19 cellular contexts compared by ENCODE assay signal in the genomic region with DNA sequence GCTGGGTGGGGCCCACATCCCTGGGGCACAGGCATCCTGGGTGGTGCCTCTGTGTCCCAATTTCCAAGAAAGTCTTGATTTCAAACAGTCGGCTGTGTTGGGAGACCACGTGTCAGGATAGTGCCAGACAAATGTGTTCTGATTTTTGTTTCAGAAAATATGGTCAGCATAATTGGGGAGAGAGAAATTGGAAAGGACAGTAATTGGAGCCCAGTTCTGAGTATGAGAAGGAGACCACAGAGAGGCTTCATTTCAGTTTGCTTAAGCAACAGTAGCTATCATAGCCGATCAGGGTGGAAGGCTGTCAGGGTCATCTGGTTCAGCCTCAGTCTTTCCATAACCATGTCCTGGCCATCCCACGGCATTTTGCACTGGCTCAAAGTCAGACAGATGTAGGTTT.
DNase-seq lines count a peak whose midpoint lies in the region; ATAC-seq and TF ChIP-seq lines count a peak whose summit lies in the region.
"Had no signal": no experiment of that assay in that cellular context is flagged by ENCODE, and none has a peak within 500 bp of the region (broad histone marks: within the 10 kb centered on the region; RNA-seq: fewer than 3 reads in every experiment).

No MANE protein-coding gene starts in this region.

- H3K79me2 ChIP-seq in SK-N-SH (ENCODE audit: insufficient read depth), result no peaks in the 10 kb centered on the region

- CTCF ChIA-PET in SK-N-SH (lab: Yijun Ruan, JAX), result interaction anchor here (1.2 to 1.9 kb wide), 2 partner anchors 15 to 133 kb away, joined by 5 to 8 read pairs; no protein-coding TSS in a partner anchor

- no peak overlapping the region for H2AFZ ChIP-seq in SK-N-SH (ENCODE audit: low read depth)

- no peaks in the 10 kb centered on the region for H4K20me1 ChIP-seq in SK-N-SH (ENCODE audit: insufficient read depth)
- H4K20me1 ChIP-seq: BLaER1 had no signal

- no peak for TF ChIP-seq CTCF in SK-N-SH (IDR thresholded peaks at IDR 0.05)

- H3K9me3 ChIP-seq in SK-N-SH, result no peaks in the 10 kb centered on the region
- no peaks in the 10 kb centered on the region for H3K9me3 ChIP-seq in adipocyte (ENCODE audit: control insufficient read depth, low read length)
- H3K9me3 ChIP-seq: A549, BE2C, BLaER1, Caco-2 had no signal

- DNase-seq in SK-N-SH, result no peak
- DNase-seq in activated effector memory CD4-positive, alpha-beta T cell treated with anti-CD3 and anti-CD28 coated beads, Interleukin-2, amount 50 U/mL, for 16 hours, result peak; percentile 8
- DNase-seq in activated effector memory CD4-positive, alpha-beta T cell treated with Interleukin-2 at 50 U/mL for 16 hours, result no peak
- DNase-seq in adipocyte (ENCODE audit: low read depth), result peak; percentile 36
- DNase-seq in NAMALWA (ENCODE audit: low spot score), result no peak
- DNase-seq: BE2C; C1 segment of cervical spinal cord; Caco-2; Calu3; CD4-positive, alpha-beta memory T cell; CD4-positive, CD25-positive, alpha-beta regulatory T cell; CD8-positive, alpha-beta memory T cell; DMS79 treated with DMSO at 0.1 percent for 48 hours; GF-D8 had no signal

- no peak overlapping the region for H3K4me3 ChIP-seq in SK-N-SH (ENCODE audit: low read depth in 2 of 2, low read length in 1 of 2)
- no peak overlapping the region for H3K4me3 ChIP-seq in adipocyte (ENCODE audit: low read length)
- H3K4me3 ChIP-seq: A549, BLaER1 had no signal

- TF ChIP-seq RAD21 in SK-N-SH (IDR thresholded peaks at IDR 0.05; ENCODE audit: low read length), result no peak

- H3K36me3 ChIP-seq in SK-N-SH (replicated peaks in 1 of 2; ENCODE audit: control insufficient read depth in 1 of 2, insufficient read depth in 2 of 2, low read length in 1 of 2) (no peaks in the 10 kb centered on the region), adipocyte (ENCODE audit: control insufficient read depth, insufficient read depth, low read length, severe bottlenecking) (no peaks in the 10 kb centered on the region)
- H3K36me3 ChIP-seq: BE2C, BLaER1 had no signal

- H3K9ac ChIP-seq in SK-N-SH (no peak overlapping the region), adipocyte (ENCODE audit: low read length) (no peak overlapping the region)
- H3K9ac ChIP-seq: BLaER1 had no signal

- no peak overlapping the region for H3K27ac ChIP-seq in SK-N-SH (ENCODE audit: low read depth in 2 of 2, low read length in 1 of 2)
- H3K27ac ChIP-seq: 22Rv1, A549, BLaER1 had no signal

- WGBS in SK-N-SH (ENCODE audit: low lambda C conversion rate), result 7% methylated on average over 4 of the region's 4 CpGs

- TF ChIP-seq EP300 in SK-N-SH (IDR thresholded peaks at IDR 0.05; ENCODE audit: borderline replicate concordance in 1 of 2, low read depth in 1 of 2, low read length in 1 of 2), result no peak

- H3K27me3 ChIP-seq in SK-N-SH (ENCODE audit: insufficient read depth) (peaks cover 5% of the 10 kb centered on the region; the same call in 1 of the 2 replicates), adipocyte (replicated peaks; ENCODE audit: control insufficient read depth, insufficient read depth, low read length) (peaks cover 36% of the 10 kb centered on the region)
- H3K27me3 ChIP-seq: BE2C, BLaER1 had no signal

- no peaks in the 10 kb centered on the region for H3K9me2 ChIP-seq in SK-N-SH

- peak; percentile 57; the same call in 2 of the 3 replicates for ATAC-seq in SK-N-SH treated with all-trans-retinoic acid at 6 μM for 48 hours
- no peak for ATAC-seq in GM21723 (IDR thresholded peaks at IDR 0.05; ENCODE audit: unreplicated experiment)
- ATAC-seq: A549 had no signal

- H3F3A ChIP-seq in SK-N-SH (replicated peaks; ENCODE audit: insufficient read depth), result no peaks in the 10 kb centered on the region

- POLR2A ChIA-PET in SK-N-SH (lab: Yijun Ruan, JAX), result no interaction called here

- no peak overlapping the region for H3K4me2 ChIP-seq in SK-N-SH
- H3K4me2 ChIP-seq: A549, BLaER1 had no signal

- no peaks in the 10 kb centered on the region for H3K4me1 ChIP-seq in SK-N-SH (ENCODE audit: control insufficient read depth in 1 of 2, insufficient read depth in 2 of 2, low read depth in 1 of 2, low read length in 1 of 2)
- H3K4me1 ChIP-seq in adipocyte (ENCODE audit: control insufficient read depth, insufficient read depth, low read length), result no peaks in the 10 kb centered on the region
- H3K4me1 ChIP-seq: A549, BE2C, BLaER1, Caco-2 had no signal

TF ChIP-seq in SK-N-SH treated with all-trans-retinoic acid at 6 μM for 48 hours, 23 proteins besides CTCF, POLR2A, EP300 and RAD21:
- TF ChIP-seq ZNF70 (CRISPR knock-in tag; IDR thresholded peaks at IDR 0.05) (no peak), TCF4 (CRISPR knock-in tag; IDR thresholded peaks at IDR 0.05; ENCODE audit: borderline replicate concordance) (no peak)
- TF ChIP-seq, protein P1, sequence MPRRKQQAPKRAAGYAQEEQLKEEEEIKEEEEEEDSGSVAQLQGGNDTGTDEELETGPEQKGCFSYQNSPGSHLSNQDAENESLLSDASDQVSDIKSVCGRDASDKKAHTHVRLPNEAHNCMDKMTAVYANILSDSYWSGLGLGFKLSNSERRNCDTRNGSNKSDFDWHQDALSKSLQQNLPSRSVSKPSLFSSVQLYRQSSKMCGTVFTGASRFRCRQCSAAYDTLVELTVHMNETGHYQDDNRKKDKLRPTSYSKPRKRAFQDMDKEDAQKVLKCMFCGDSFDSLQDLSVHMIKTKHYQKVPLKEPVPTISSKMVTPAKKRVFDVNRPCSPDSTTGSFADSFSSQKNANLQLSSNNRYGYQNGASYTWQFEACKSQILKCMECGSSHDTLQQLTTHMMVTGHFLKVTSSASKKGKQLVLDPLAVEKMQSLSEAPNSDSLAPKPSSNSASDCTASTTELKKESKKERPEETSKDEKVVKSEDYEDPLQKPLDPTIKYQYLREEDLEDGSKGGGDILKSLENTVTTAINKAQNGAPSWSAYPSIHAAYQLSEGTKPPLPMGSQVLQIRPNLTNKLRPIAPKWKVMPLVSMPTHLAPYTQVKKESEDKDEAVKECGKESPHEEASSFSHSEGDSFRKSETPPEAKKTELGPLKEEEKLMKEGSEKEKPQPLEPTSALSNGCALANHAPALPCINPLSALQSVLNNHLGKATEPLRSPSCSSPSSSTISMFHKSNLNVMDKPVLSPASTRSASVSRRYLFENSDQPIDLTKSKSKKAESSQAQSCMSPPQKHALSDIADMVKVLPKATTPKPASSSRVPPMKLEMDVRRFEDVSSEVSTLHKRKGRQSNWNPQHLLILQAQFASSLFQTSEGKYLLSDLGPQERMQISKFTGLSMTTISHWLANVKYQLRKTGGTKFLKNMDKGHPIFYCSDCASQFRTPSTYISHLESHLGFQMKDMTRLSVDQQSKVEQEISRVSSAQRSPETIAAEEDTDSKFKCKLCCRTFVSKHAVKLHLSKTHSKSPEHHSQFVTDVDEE (CRISPR knock-in tag; IDR thresholded peaks at IDR 0.05), result no peak

TF ChIP-seq in SK-N-SH, 30 proteins besides CTCF, POLR2A, EP300 and RAD21:
- TF ChIP-seq MXI1 (IDR thresholded peaks at IDR 0.05; ENCODE audit: low read depth, low read length) (no peak), RCOR1 (IDR thresholded peaks at IDR 0.05; ENCODE audit: low read length) (no peak), TCF12 (IDR thresholded peaks at IDR 0.05) (no peak), GATA2 (CRISPR knock-in tag; IDR thresholded peaks at IDR 0.05) (no peak), TAF1 (IDR thresholded peaks at IDR 0.05; ENCODE audit: borderline replicate concordance, low read depth, low read length) (no peak), MEF2A (IDR thresholded peaks at IDR 0.05; ENCODE audit: borderline replicate concordance, low read depth) (no peak), SIN3A (IDR thresholded peaks at IDR 0.05; ENCODE audit: borderline replicate concordance, low read depth, low read length) (no peak), ELF1 (IDR thresholded peaks at IDR 0.05) (no peak), USF2 (IDR thresholded peaks at IDR 0.05; ENCODE audit: borderline replicate concordance, low read depth, low read length) (no peak), RFX5 (IDR thresholded peaks at IDR 0.05; ENCODE audit: low read length) (no peak), USF1 (IDR thresholded peaks at IDR 0.05; ENCODE audit: borderline replicate concordance, low read depth) (no peak), RXRA (IDR thresholded peaks at IDR 0.05; ENCODE audit: borderline replicate concordance, low read depth) (no peak), NRF1 (IDR thresholded peaks at IDR 0.05; ENCODE audit: low read depth, low read length) (no peak), JUND (IDR thresholded peaks at IDR 0.05) (no peak), EZH2phosphoT487 (IDR thresholded peaks at IDR 0.05; ENCODE audit: borderline replicate concordance, low read depth) (no peak), FOXJ3 (CRISPR knock-in tag; IDR thresholded peaks at IDR 0.05) (no peak), SMC3 (IDR thresholded peaks at IDR 0.05; ENCODE audit: low read depth, low read length) (no peak), NFIC (IDR thresholded peaks at IDR 0.05; ENCODE audit: borderline replicate concordance) (no peak)
- TF ChIP-seq, protein P2, sequence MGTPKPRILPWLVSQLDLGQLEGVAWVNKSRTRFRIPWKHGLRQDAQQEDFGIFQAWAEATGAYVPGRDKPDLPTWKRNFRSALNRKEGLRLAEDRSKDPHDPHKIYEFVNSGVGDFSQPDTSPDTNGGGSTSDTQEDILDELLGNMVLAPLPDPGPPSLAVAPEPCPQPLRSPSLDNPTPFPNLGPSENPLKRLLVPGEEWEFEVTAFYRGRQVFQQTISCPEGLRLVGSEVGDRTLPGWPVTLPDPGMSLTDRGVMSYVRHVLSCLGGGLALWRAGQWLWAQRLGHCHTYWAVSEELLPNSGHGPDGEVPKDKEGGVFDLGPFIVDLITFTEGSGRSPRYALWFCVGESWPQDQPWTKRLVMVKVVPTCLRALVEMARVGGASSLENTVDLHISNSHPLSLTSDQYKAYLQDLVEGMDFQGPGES (IDR thresholded peaks at IDR 0.05; ENCODE audit: low read depth, low read length), result no peak
TF ChIP-seq in SK-N-SH: peak in this region for 0.

Comparison
In these comparisons a context has a peak if more than half of its experiments do, and no peak if none do; other contexts are left out.
1. DNase-seq: peak in activated effector memory CD4-positive, alpha-beta T cell treated with anti-CD3 and anti-CD28 coated beads, Interleukin-2, amount 50 U/mL, for 16 hours (single experiment) and adipocyte (single experiment); none in SK-N-SH (single experiment), activated effector memory CD4-positive, alpha-beta T cell treated with Interleukin-2 at 50 U/mL for 16 hours (single experiment) and NAMALWA (single experiment).